12 cellular contexts compared by ENCODE assay signal in genomic region chr22:30398685-30399680, GRCh38. TPM values are rescaled to one million over a fixed set of nuclear protein-coding genes. Genes with fewer than 3 reads are reported as not detected.
DNase-seq lines count a peak whose midpoint lies in the region; TF ChIP-seq lines count a peak whose summit lies in the region.
"Had no signal": no experiment of that assay in that cellular context is flagged by ENCODE, and none has a peak within 500 bp of the region (broad histone marks: within the 10 kb centered on the region; RNA-seq: fewer than 3 reads in every experiment).

No MANE protein-coding gene starts in this region.

- no peak overlapping the region for H4K8ac ChIP-seq in mesendoderm (ENCODE audit: low read depth, low read length)

- no peak overlapping the region for H3K4me2 ChIP-seq in mesendoderm (ENCODE audit: low read length)

- H3K27ac Mint-ChIP-seq in IgD-negative memory B cell: peak overlapping the region in 2 of 3 donors; percentile 53 to 78

- H3K79me1 ChIP-seq in mesendoderm (ENCODE audit: low read length): no peaks in the 10 kb centered on the region

- peaks cover 39% of the 10 kb centered on the region for H3K27me3 Mint-ChIP-seq in IgD-negative memory B cell

- H3K27me3 ChIP-seq in mesendoderm (ENCODE audit: insufficient read depth, low read length, poor library complexity) (no peaks in the 10 kb centered on the region), stomach (peaks cover 0 to 29% (median 9%) of the 10 kb centered on the region in 3 donors)
- H3K27me3 ChIP-seq: SJCRH30 had no signal

- H2BK120ac ChIP-seq in mesendoderm (ENCODE audit: low read depth, low read length): no peak overlapping the region

- H2AK5ac ChIP-seq in mesendoderm (ENCODE audit: low read length): no peak overlapping the region

- WGBS in mesendoderm (ENCODE audit: extremely low coverage, insufficient coverage, low lambda C conversion rate): no CpG with 5 or more reads among the region's 25 CpGs
- 56 to 61% (median 58%) methylated on average over 24 to 25 of the region's 25 CpGs for WGBS in stomach, 5 donors

- TF ChIP-seq POLR2A in stomach (IDR thresholded peaks at IDR 0.05): no peak

- H3K4me3 ChIP-seq in astrocyte of the spinal cord (ENCODE audit: low read depth, low read length) (peak overlapping the region; percentile 74), mesendoderm (ENCODE audit: low read length) (no peak overlapping the region), stomach (peak overlapping the region in 2 of 4 donors; percentile 77 to 78)
- H3K4me3 ChIP-seq: SJCRH30 had no signal

- H3K23ac ChIP-seq in mesendoderm (ENCODE audit: low read length): no peak overlapping the region

- no peaks in the 10 kb centered on the region for H3K36me3 Mint-ChIP-seq in IgD-negative memory B cell

- DNase-seq in AG20443 (ENCODE audit: low spot score) (peak; percentile 75), astrocyte of the spinal cord (ENCODE audit: low read depth, low spot score) (no peak), mesendoderm (no peak), posterior vena cava (ENCODE audit: low spot score) (no peak), stomach (no peak), cerebellum (ENCODE audit: low spot score) (no peak), NCI-H345 treated with DMSO at 0.1 percent for 48 hours (lab: John Stamatoyannopoulos, UW; ENCODE audit: unreplicated experiment) (no peak)
- DNase-seq: activated gamma-delta T cell treated with Interleukin-2 at 50 U/mL for 16 hours, heart left ventricle, NCI-H1930, SJCRH30 had no signal

- H3K9ac ChIP-seq in mesendoderm (ENCODE audit: low read length): no peak overlapping the region

- H3K79me2 ChIP-seq in mesendoderm (ENCODE audit: control insufficient read depth, insufficient read depth, low read length): no peaks in the 10 kb centered on the region

- H3K4me3 Mint-ChIP-seq in IgD-negative memory B cell: peak overlapping the region in 2 of 4 donors; percentile 11 to 54

- in situ Hi-C loops in astrocyte of the spinal cord (cut with HindIII; ENCODE audit: low sequenced_read_pairs): no loop called here

- H3K4ac ChIP-seq in mesendoderm (ENCODE audit: low read depth, low read length): no peak overlapping the region

- no peak for TF ChIP-seq CTCF in astrocyte of the spinal cord (IDR thresholded peaks at IDR 0.05; ENCODE audit: low read depth, low read length)
- TF ChIP-seq CTCF in stomach (IDR thresholded peaks at IDR 0.05): no peak

- no peak overlapping the region for H3K18ac ChIP-seq in mesendoderm (ENCODE audit: low read length)

- H3K4me1 Mint-ChIP-seq in IgD-negative memory B cell: peaks cover 0 to 1% (median 0%) of the 10 kb centered on the region in 3 donors

- no peak overlapping the region for H2BK5ac ChIP-seq in mesendoderm (ENCODE audit: low read length)

- H3K27ac ChIP-seq in mesendoderm (ENCODE audit: low read depth, low read length) (no peak overlapping the region), stomach (peak overlapping the region in 1 of 5 donors; percentile 19)
- H3K27ac ChIP-seq: heart left ventricle, SJCRH30 had no signal

- peak overlapping the region; percentile 15 for H3K56ac ChIP-seq in mesendoderm (ENCODE audit: low read length)

- H4K5ac ChIP-seq in mesendoderm (ENCODE audit: low read length): no peak overlapping the region

- no peak overlapping the region for H2BK15ac ChIP-seq in mesendoderm (replicated peaks; ENCODE audit: low read depth)

- no peaks in the 10 kb centered on the region for H3K9me3 Mint-ChIP-seq in IgD-negative memory B cell

- TF ChIP-seq EP300 in stomach (IDR thresholded peaks at IDR 0.05): no peak

- no peaks in the 10 kb centered on the region for H3K9me3 ChIP-seq in stomach
- H3K9me3 ChIP-seq: heart left ventricle, SJCRH30 had no signal

- intact Hi-C loops in posterior vena cava (cut with DNase I): no loop called here
- intact Hi-C loops in stomach (cut with DNase I; ENCODE audit: low total_unique reads): no loop called here

- peaks cover 9% of the 10 kb centered on the region for H3K4me1 ChIP-seq in mesendoderm (ENCODE audit: control insufficient read depth, low read depth, low read length)
- H3K4me1 ChIP-seq in stomach: peaks cover 25 to 40% (median 29%) of the 10 kb centered on the region in 4 donors
- H3K4me1 ChIP-seq: SJCRH30 had no signal

- H3K36me3 ChIP-seq in mesendoderm (ENCODE audit: control insufficient read depth, insufficient read depth, low read length) (no peaks in the 10 kb centered on the region), stomach (peaks cover 0 to 13% (median 0%) of the 10 kb centered on the region in 4 donors)
- H3K36me3 ChIP-seq: heart left ventricle, SJCRH30 had no signal

RNA-seq across cellular contexts. Expression of gene SEC14L2, which starts 2.2 kb away (rescaled TPM):
- polyA plus RNA-seq in IgD-negative memory B cell (1.1 TPM), stomach (10 to 100 TPM in 1 of 3 donors, 1 to 10 TPM in 2; 9.9 to 10.3 (median 10.0) TPM)
- polyA plus RNA-seq in mesendoderm (2013, experiment 1 of 2): 1.6 TPM
- polyA plus RNA-seq in mesendoderm (2013, experiment 2 of 2): 1.2 TPM
- total RNA-seq in posterior vena cava (10 to 100 TPM in 1 of 2 donors, 1 to 10 TPM in 1; 8.0 to 10.9 TPM), stomach (10 to 100 TPM in 2 of 5 donors, 1 to 10 TPM in 1, not detected in 2; 4.1 to 19.4 (median 17.1) TPM), cerebellum (5.5 TPM)

RNA-seq across cellular contexts. Expression of gene RNF215, which starts 11.8 kb away (rescaled TPM):
- polyA plus RNA-seq in IgD-negative memory B cell: 0.20 TPM
- polyA plus RNA-seq in mesendoderm (2013, experiment 1 of 2): 3.1 TPM
- polyA plus RNA-seq in mesendoderm (2013, experiment 2 of 2): 2.9 TPM
- 10 to 100 TPM in 1 of 2 donors, 1 to 10 TPM in 1; 9.3 to 15.6 TPM for total RNA-seq in posterior vena cava
- total RNA-seq in stomach: 10 to 100 TPM in 3 of 5 donors, 1 to 10 TPM in 2; 3.6 to 29.4 (median 15.6) TPM
- 1 to 10 TPM; 4.1 to 8.4 (median 4.3) TPM for polyA plus RNA-seq in stomach
- total RNA-seq in cerebellum: 14.2 TPM

RNA-seq across cellular contexts. Expression of gene MTFP1, which starts 26.6 kb away (rescaled TPM):
- polyA plus RNA-seq in IgD-negative memory B cell (27.8 TPM), stomach (10 to 100 TPM; 15.3 to 45.0 (median 27.4) TPM)
- polyA plus RNA-seq in mesendoderm (2013, experiment 1 of 2): 24.5 TPM
- polyA plus RNA-seq in mesendoderm (2013, experiment 2 of 2): 24.6 TPM
- total RNA-seq in posterior vena cava (1 to 10 TPM; 3.5 to 3.7 TPM), stomach (10 to 100 TPM in 2 of 5 donors, 1 to 10 TPM in 2, not detected in 1; 1.8 to 14.8 (median 10.2) TPM), cerebellum (2.9 TPM)

RNA-seq across cellular contexts. Expression of gene CCDC157, which starts 42.2 kb away (rescaled TPM):
- polyA plus RNA-seq in IgD-negative memory B cell (1.6 TPM), stomach (1 to 10 TPM; 1.7 to 3.7 (median 1.9) TPM)
- polyA plus RNA-seq in mesendoderm (2013, experiment 1 of 2): 2.6 TPM
- 2.6 TPM for polyA plus RNA-seq in mesendoderm (2013, experiment 2 of 2)
- total RNA-seq in posterior vena cava (under 1 TPM; 0.76 to 0.88 TPM), stomach (1 to 10 TPM in 3 of 5 donors, under 1 TPM in 1, not detected in 1; 0.73 to 9.0 (median 3.0) TPM), cerebellum (5.2 TPM)

RNA-seq across cellular contexts. Expression of gene SF3A1, which starts 42.3 kb away (rescaled TPM):
- 120 TPM for polyA plus RNA-seq in IgD-negative memory B cell
- polyA plus RNA-seq in mesendoderm (2013, experiment 1 of 2): 264 TPM
- 276 TPM for polyA plus RNA-seq in mesendoderm (2013, experiment 2 of 2)
- 100 to 1,000 TPM; 106 to 108 TPM for total RNA-seq in posterior vena cava
- total RNA-seq in stomach: 100 to 1,000 TPM in 1 of 5 donors, 10 to 100 TPM in 4; 30.3 to 316 (median 38.8) TPM
- polyA plus RNA-seq in stomach: 10 to 100 TPM; 13.6 to 15.6 (median 15.0) TPM
- total RNA-seq in cerebellum: 33.7 TPM
